In genomic region chr3:34296779-34297178, GRCh38 we compare ENCODE assay signal across 9 cellular contexts.
"Had no signal": no experiment of that assay in that cellular context is flagged by ENCODE, and none has a peak within 500 bp of the region (broad histone marks: within the 10 kb centered on the region; RNA-seq: fewer than 3 reads in every experiment).

No MANE protein-coding gene starts in this region.

- H2AFZ ChIP-seq: GM23248 had no signal

- H3K9me3 Mint-ChIP-seq: H9, IgD-negative memory B cell had no signal

- H3K4me3 ChIP-seq: GM23248, K562 had no signal

- H3K27ac ChIP-seq: GM23248, HL-60 had no signal

- DNase-seq: GM23248, H9, HCEC 1CT, HFFc6, KG1 had no signal

- H3K27me3 Mint-ChIP-seq: IgD-negative memory B cell had no signal

- H3K27ac Mint-ChIP-seq: H9, HFFc6, IgD-negative memory B cell had no signal

- H3K4me3 Mint-ChIP-seq: H9, HFFc6, IgD-negative memory B cell had no signal

- ATAC-seq: HepG2, K562 had no signal
